ENCODE assay signal across 8 cellular contexts in genomic region chr1:224503161-224504118, GRCh38.
DNase-seq lines count a peak whose midpoint lies in the region; ATAC-seq and TF ChIP-seq lines count a peak whose summit lies in the region.

No MANE protein-coding gene starts in this region.

- ATAC-seq in GM21423 (IDR thresholded peaks at IDR 0.05; ENCODE audit: unreplicated experiment): peak; percentile 92

- no peak overlapping the region for H3K4me3 Mint-ChIP-seq in progenitor cell of endocrine pancreas (ENCODE audit: low read depth)

- peak overlapping the region; percentile 92 for H3K27ac Mint-ChIP-seq in progenitor cell of endocrine pancreas

- H3K4me1 ChIP-seq in ascending aorta: peaks cover 15 to 30% of the 10 kb centered on the region in 2 donors
- peaks cover 6 to 42% of the 10 kb centered on the region in 2 donors for H3K4me1 ChIP-seq in right atrium auricular region

- H3K36me3 ChIP-seq in ascending aorta (no peaks in the 10 kb centered on the region), right atrium auricular region (no peaks in the 10 kb centered on the region)

- H3K4me3 ChIP-seq in ascending aorta (peak overlapping the region in 1 of 2 donors; percentile 29), right atrium auricular region (peak overlapping the region in 1 of 2 donors; percentile 12)

- DNase-seq in GM04503 (ENCODE audit: low read depth) (peak; percentile 65), HK-2 (ENCODE audit: unreplicated experiment) (peak; percentile 76), NCI-H774 (lab: John Stamatoyannopoulos, UW) (peak; percentile 69), ascending aorta (ENCODE audit: low spot score in 2 of 2) (peak; percentile 55 to 92), right atrium auricular region (ENCODE audit: low spot score) (peak; percentile 95), progenitor cell of endocrine pancreas (ENCODE audit: low spot score, unreplicated experiment) (peak; percentile 42), RKO (ENCODE audit: low spot score) (no peak)

- H3K27me3 ChIP-seq in ascending aorta (no peaks in the 10 kb centered on the region), right atrium auricular region (no peaks in the 10 kb centered on the region)

- peaks cover 4% of the 10 kb centered on the region for H3K27me3 Mint-ChIP-seq in progenitor cell of endocrine pancreas

- H3K9me3 Mint-ChIP-seq in progenitor cell of endocrine pancreas (ENCODE audit: low read depth): no peaks in the 10 kb centered on the region

- H3K4me1 Mint-ChIP-seq in progenitor cell of endocrine pancreas (ENCODE audit: low read depth): peaks cover 21% of the 10 kb centered on the region

- H3K27ac ChIP-seq in ascending aorta: peak overlapping the region; percentile 72 to 81
- peak overlapping the region; percentile 65 to 74 for H3K27ac ChIP-seq in right atrium auricular region

- no peaks in the 10 kb centered on the region for H3K36me3 Mint-ChIP-seq in progenitor cell of endocrine pancreas (ENCODE audit: insufficient read depth)

- intact Hi-C loops in ascending aorta (cut with DNase I): no loop called here

- H3K9me3 ChIP-seq in ascending aorta: no peaks in the 10 kb centered on the region
- H3K9me3 ChIP-seq in right atrium auricular region: no peaks in the 10 kb centered on the region

- TF ChIP-seq CTCF in ascending aorta (IDR thresholded peaks at IDR 0.05): peak in 1 of 3 experiments; percentile 6
- peak in 1 of 2 donors; percentile 41 for TF ChIP-seq CTCF in right atrium auricular region (IDR thresholded peaks at IDR 0.05)
- peak; percentile 46 for TF ChIP-seq CTCF in progenitor cell of endocrine pancreas (IDR thresholded peaks at IDR 0.05; ENCODE audit: unreplicated experiment)
